2 cellular contexts compared by ENCODE assay signal in the genomic region with DNA sequence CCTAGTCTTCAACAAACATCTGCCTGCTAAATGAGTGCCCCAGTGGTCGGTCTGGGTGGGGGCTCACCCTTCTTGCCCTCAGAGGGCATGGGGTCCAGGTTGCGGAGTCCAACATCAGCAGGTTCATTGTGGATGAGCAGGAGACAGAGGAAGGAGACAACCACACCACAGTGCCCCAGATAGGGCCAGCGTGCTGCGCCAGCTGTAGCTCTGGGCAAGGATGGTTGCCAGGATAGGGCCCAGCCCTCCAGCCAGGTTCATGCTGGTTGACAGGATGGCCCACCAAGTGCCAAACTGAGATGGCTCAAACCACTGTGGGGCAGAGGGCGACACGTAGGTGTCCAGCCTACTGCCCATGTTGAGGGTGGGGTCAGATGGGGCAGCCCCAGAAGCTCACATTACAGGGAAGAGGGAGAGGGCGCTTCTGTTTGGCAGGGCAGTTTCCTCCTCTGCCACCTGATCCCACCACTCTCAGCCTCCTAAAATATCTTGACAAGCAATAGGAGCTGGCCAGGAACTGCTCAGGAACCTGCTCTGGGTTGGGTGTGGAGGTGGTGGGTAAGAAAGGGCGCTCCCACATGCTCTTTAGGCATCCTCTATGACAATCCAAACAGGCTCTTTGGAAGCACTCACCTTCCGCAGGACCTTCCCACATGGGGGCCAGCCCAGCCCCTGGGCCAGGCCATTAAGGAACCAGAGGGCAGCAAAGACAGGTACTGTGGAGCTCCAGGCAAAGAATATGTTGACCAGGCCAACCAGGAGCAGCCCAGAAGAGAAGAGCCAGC.
TF ChIP-seq lines count a peak whose summit lies in the region.

No MANE protein-coding gene starts in this region.

TF ChIP-seq in WTC11, 78 proteins besides CTCF, POLR2A, EP300 and RAD21 (continued from another document):
- TF ChIP-seq, protein P1, sequence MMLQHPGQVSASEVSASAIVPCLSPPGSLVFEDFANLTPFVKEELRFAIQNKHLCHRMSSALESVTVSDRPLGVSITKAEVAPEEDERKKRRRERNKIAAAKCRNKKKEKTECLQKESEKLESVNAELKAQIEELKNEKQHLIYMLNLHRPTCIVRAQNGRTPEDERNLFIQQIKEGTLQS (CRISPR knock-in tag; conservative IDR thresholded peaks at IDR 0.05) = no peak
- TF ChIP-seq, protein P2, sequence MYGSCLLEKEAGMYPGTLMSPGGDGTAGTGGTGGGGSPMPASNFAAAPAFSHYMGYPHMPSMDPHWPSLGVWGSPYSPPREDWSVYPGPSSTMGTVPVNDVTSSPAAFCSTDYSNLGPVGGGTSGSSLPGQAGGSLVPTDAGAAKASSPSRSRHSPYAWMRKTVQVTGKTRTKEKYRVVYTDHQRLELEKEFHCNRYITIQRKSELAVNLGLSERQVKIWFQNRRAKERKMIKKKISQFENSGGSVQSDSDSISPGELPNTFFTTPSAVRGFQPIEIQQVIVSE (CRISPR knock-in tag; IDR thresholded peaks at IDR 0.05; ENCODE audit: borderline replicate concordance) = no peak
- TF ChIP-seq ZNF121 (CRISPR knock-in tag; IDR thresholded peaks at IDR 0.05) = no peak
- TF ChIP-seq, protein P3, sequence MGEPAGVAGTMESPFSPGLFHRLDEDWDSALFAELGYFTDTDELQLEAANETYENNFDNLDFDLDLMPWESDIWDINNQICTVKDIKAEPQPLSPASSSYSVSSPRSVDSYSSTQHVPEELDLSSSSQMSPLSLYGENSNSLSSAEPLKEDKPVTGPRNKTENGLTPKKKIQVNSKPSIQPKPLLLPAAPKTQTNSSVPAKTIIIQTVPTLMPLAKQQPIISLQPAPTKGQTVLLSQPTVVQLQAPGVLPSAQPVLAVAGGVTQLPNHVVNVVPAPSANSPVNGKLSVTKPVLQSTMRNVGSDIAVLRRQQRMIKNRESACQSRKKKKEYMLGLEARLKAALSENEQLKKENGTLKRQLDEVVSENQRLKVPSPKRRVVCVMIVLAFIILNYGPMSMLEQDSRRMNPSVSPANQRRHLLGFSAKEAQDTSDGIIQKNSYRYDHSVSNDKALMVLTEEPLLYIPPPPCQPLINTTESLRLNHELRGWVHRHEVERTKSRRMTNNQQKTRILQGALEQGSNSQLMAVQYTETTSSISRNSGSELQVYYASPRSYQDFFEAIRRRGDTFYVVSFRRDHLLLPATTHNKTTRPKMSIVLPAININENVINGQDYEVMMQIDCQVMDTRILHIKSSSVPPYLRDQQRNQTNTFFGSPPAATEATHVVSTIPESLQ (CRISPR knock-in tag; IDR thresholded peaks at IDR 0.05) = no peak
- TF ChIP-seq ZNF671 (CRISPR knock-in tag; IDR thresholded peaks at IDR 0.05) = no peak
- TF ChIP-seq FOXP1 (CRISPR knock-in tag; IDR thresholded peaks at IDR 0.05; ENCODE audit: borderline replicate concordance) = no peak
- no peak for TF ChIP-seq ZNF423 (CRISPR knock-in tag; IDR thresholded peaks at IDR 0.05)
- TF ChIP-seq NFE2L1 (CRISPR knock-in tag; IDR thresholded peaks at IDR 0.05) = no peak

TF ChIP-seq in liver, 16 proteins besides CTCF, POLR2A, EP300 and RAD21 (continued from another document):
- TF ChIP-seq, protein P4, sequence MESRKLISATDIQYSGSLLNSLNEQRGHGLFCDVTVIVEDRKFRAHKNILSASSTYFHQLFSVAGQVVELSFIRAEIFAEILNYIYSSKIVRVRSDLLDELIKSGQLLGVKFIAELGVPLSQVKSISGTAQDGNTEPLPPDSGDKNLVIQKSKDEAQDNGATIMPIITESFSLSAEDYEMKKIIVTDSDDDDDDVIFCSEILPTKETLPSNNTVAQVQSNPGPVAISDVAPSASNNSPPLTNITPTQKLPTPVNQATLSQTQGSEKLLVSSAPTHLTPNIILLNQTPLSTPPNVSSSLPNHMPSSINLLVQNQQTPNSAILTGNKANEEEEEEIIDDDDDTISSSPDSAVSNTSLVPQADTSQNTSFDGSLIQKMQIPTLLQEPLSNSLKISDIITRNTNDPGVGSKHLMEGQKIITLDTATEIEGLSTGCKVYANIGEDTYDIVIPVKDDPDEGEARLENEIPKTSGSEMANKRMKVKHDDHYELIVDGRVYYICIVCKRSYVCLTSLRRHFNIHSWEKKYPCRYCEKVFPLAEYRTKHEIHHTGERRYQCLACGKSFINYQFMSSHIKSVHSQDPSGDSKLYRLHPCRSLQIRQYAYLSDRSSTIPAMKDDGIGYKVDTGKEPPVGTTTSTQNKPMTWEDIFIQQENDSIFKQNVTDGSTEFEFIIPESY (IDR thresholded peaks at IDR 0.05) = no peak
- TF ChIP-seq GABPA (IDR thresholded peaks at IDR 0.05 in 1 of 2, conservative IDR thresholded peaks at IDR 0.05 in 1 of 2) (no peak), HNF4G (IDR thresholded peaks at IDR 0.05) (no peak), HNF4A (conservative IDR thresholded peaks at IDR 0.05) (no peak), FOXA1 (IDR thresholded peaks at IDR 0.05) (no peak)
